In the genomic region with DNA sequence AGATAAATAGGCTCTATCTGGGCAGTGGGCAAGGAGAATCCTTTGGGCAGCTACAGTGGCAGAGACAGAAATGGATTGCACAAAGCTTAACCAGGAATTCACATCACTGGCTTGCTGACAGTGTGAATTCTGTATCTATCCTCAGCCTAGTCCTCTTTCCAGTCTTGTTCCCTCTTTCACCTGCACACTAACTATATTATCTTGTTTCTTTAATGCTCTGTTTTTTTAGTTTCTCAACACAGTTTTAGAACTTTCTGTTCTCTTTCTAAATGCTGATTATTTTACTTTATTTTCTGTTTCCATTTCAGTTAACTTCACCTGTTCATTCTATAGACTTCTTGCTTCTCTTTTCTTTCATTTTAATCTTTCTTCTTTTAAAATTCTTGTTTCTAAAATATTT, we compare ENCODE assay signal across 26 cellular contexts.
DNase-seq lines count a peak whose midpoint lies in the region; ATAC-seq, FAIRE-seq and TF ChIP-seq lines count a peak whose summit lies in the region.
"Had no signal": no experiment of that assay in that cellular context is flagged by ENCODE, and none has a peak within 500 bp of the region (broad histone marks: within the 10 kb centered on the region; RNA-seq: fewer than 3 reads in every experiment).

No MANE protein-coding gene starts in this region.

- H3K36me3 ChIP-seq in MM.1S (replicated peaks; ENCODE audit: insufficient read depth, low read length): no peaks in the 10 kb centered on the region
- no peaks in the 10 kb centered on the region; a peak in 1 of 8 replicates for H3K36me3 ChIP-seq in H1 (ENCODE audit: control insufficient read depth in 2 of 4, insufficient read depth in 4 of 4, low read length in 3 of 4)
- no peaks in the 10 kb centered on the region for H3K36me3 ChIP-seq in kidney (ENCODE audit: control insufficient read depth in 1 of 2, insufficient read depth in 2 of 2, low read length in 2 of 2)
- H3K36me3 ChIP-seq: BE2C; BLaER1 treated with 17β-estradiol and CSF1 and Interleukin-3, amounts not matched to agents 10 nM and 100 nM; HAP-1 had no signal

- DNase-seq in activated T-cell treated with anti-CD3 and anti-CD28 coated beads, Interleukin-2, amount 50 U/mL, for 72 hours: no peak
- no peak for DNase-seq in activated T-cell treated with anti-CD3 and anti-CD28 coated beads, Interleukin-2, amount 50 U/mL, for 24 hours
- no peak for DNase-seq in MM.1S
- no peak for DNase-seq in H1 (ENCODE audit: low read depth in 1 of 2, low spot score in 2 of 2)
- no peak for DNase-seq in kidney
- no peak for DNase-seq in amniotic stem cell (lab: John Stamatoyannopoulos, UW)
- DNase-seq in MV-4-11 (lab: John Stamatoyannopoulos, UW): no peak
- DNase-seq: 8988T; ACHN; AML-193; BE2C; CD4-positive, alpha-beta T cell; CD8-positive, alpha-beta memory T cell; DMS 273 treated with DMSO at 0.1 percent for 48 hours; DMS79; EL; GDM1; HFFc6 had no signal

- H3K4ac ChIP-seq in H1 (replicated peaks; ENCODE audit: insufficient read length, low read depth, low read length): no peak overlapping the region

- no peak overlapping the region for H2BK12ac ChIP-seq in H1 (ENCODE audit: low read depth, low read length)

- H2BK5ac ChIP-seq in H1 (ENCODE audit: low read depth, low read length): no peak overlapping the region

- H3K79me2 ChIP-seq in MM.1S (ENCODE audit: low read length) (no peaks in the 10 kb centered on the region), H1 (ENCODE audit: control insufficient read depth in 1 of 2, insufficient read depth in 2 of 2, low read length in 2 of 2) (no peaks in the 10 kb centered on the region)

- CTCF ChIA-PET in H1 (lab: Charles Lee; ENCODE audit: partially characterized antibody): interaction anchor here (0.6 to 1.3 kb wide), 3 partner anchors 13 to 322 kb away, joined by 3 to 5 read pairs (median 4); no protein-coding TSS in a partner anchor

- H2AFZ ChIP-seq in MM.1S (ENCODE audit: low read length) (peak overlapping the region; percentile 15; the same call in 1 of the 2 replicates), H1 (ENCODE audit: low read length) (0 out of 2 replicates have a peak overlapping the region, but pooled peaks have one; percentile 28)

- intact Hi-C loops in kidney (cut with DNase I): no loop called here

- no peaks in the 10 kb centered on the region for H3K9me2 ChIP-seq in MM.1S (replicated peaks; ENCODE audit: insufficient read depth, low read length)

- H3K27me3 ChIP-seq in MM.1S (replicated peaks; ENCODE audit: insufficient read depth, low read length): no peaks in the 10 kb centered on the region
- no peaks in the 10 kb centered on the region for H3K27me3 ChIP-seq in H1 (replicated peaks in 1 of 4; ENCODE audit: control insufficient read depth in 3 of 4, extremely low read depth in 1 of 4, insufficient read depth in 3 of 4, low read length in 3 of 4)
- H3K27me3 ChIP-seq: BE2C; BLaER1 treated with 17β-estradiol and CSF1 and Interleukin-3, amounts not matched to agents 10 nM and 100 nM had no signal

- no peak overlapping the region for H3K14ac ChIP-seq in H1 (ENCODE audit: insufficient read length)

- peak overlapping the region; percentile 68 for H3K27ac Mint-ChIP-seq in activated T-cell treated with anti-CD3 and anti-CD28 coated beads, Interleukin-2, amount 50 U/mL, for 72 hours
- no peak overlapping the region for H3K27ac Mint-ChIP-seq in activated T-cell treated with anti-CD3 and anti-CD28 coated beads, Interleukin-2, amount 50 U/mL, for 24 hours
- H3K27ac Mint-ChIP-seq: CD14-positive monocyte; CD4-positive, alpha-beta T cell; CD8-positive, alpha-beta memory T cell; GM23338; HFFc6 had no signal

- H3K79me1 ChIP-seq in H1 (ENCODE audit: low read depth, low read length): no peaks in the 10 kb centered on the region

- no peaks in the 10 kb centered on the region for H3K4me1 Mint-ChIP-seq in activated T-cell treated with anti-CD3 and anti-CD28 coated beads, Interleukin-2, amount 50 U/mL, for 72 hours (ENCODE audit: low read depth)
- no peaks in the 10 kb centered on the region for H3K4me1 Mint-ChIP-seq in activated T-cell treated with anti-CD3 and anti-CD28 coated beads, Interleukin-2, amount 50 U/mL, for 24 hours (ENCODE audit: low read depth)
- H3K4me1 Mint-ChIP-seq: CD14-positive monocyte; CD8-positive, alpha-beta memory T cell had no signal

- no peak for ATAC-seq in activated T-cell treated with anti-CD3 and anti-CD28 coated beads, Interleukin-2, amount 50 U/mL, for 72 hours (replicated peaks in 1 of 2)
- ATAC-seq in HG03097 (IDR thresholded peaks at IDR 0.05; ENCODE audit: low FRiP score, unreplicated experiment): no peak
- ATAC-seq: A549, GM23338 had no signal

- H4K5ac ChIP-seq in H1 (ENCODE audit: insufficient read length, low read depth, low read length): no peak overlapping the region

- H3K4me2 ChIP-seq in MM.1S (ENCODE audit: low read depth, low read length): peak overlapping the region; percentile 21; the same call in 1 of the 2 replicates
- no peak overlapping the region for H3K4me2 ChIP-seq in H1 (ENCODE audit: insufficient read depth in 1 of 2, low read depth in 2 of 2, low read length in 2 of 2)
- H3K4me2 ChIP-seq: A549; BLaER1 treated with 17β-estradiol and CSF1 and Interleukin-3, amounts not matched to agents 10 nM and 100 nM; GM23338 had no signal

- no peak overlapping the region for H4K8ac ChIP-seq in H1 (ENCODE audit: extremely low read depth, insufficient read depth, low read length)

- H3K9me3 Mint-ChIP-seq in activated T-cell treated with anti-CD3 and anti-CD28 coated beads, Interleukin-2, amount 50 U/mL, for 72 hours: peaks cover 0 to 1% of the 10 kb centered on the region in 2 donors
- no peaks in the 10 kb centered on the region for H3K9me3 Mint-ChIP-seq in activated T-cell treated with anti-CD3 and anti-CD28 coated beads, Interleukin-2, amount 50 U/mL, for 24 hours
- H3K9me3 Mint-ChIP-seq: CD4-positive, alpha-beta T cell; CD8-positive, alpha-beta memory T cell; GM23338; HFFc6 had no signal

- no peak overlapping the region for H4K91ac ChIP-seq in H1 (replicated peaks; ENCODE audit: insufficient read length, low read length)

- H2BK120ac ChIP-seq in H1 (replicated peaks; ENCODE audit: low read depth, low read length): no peak overlapping the region

- FAIRE-seq in H1 (lab: Jason Lieb, UNC) (no peak), kidney (lab: Jason Lieb, UNC) (peak; percentile 74)
- FAIRE-seq: A549, GM12878, H54 had no signal

- no peak for TF ChIP-seq EP300 in H1 (IDR thresholded peaks at IDR 0.05; ENCODE audit: borderline replicate concordance in 1 of 2, low read depth in 2 of 2, low read length in 2 of 2)

- H3K23me2 ChIP-seq in H1 (ENCODE audit: low read depth, low read length): no peaks in the 10 kb centered on the region

- no peak overlapping the region for H3K18ac ChIP-seq in H1 (ENCODE audit: extremely low read depth, low read length)

- TF ChIP-seq CTCF in MM.1S (IDR thresholded peaks at IDR 0.05; ENCODE audit: low read length) (no peak), H1 (IDR thresholded peaks at IDR 0.05; ENCODE audit: control extremely low read depth in 1 of 3, insufficient read depth in 1 of 3, low read depth in 1 of 3, low read length in 3 of 3) (no peak), kidney (IDR thresholded peaks at IDR 0.05; ENCODE audit: borderline replicate concordance, extremely low read depth, insufficient read depth) (no peak)

- H3K4me3 Mint-ChIP-seq in activated T-cell treated with anti-CD3 and anti-CD28 coated beads, Interleukin-2, amount 50 U/mL, for 72 hours: no peak overlapping the region
- no peak overlapping the region for H3K4me3 Mint-ChIP-seq in activated T-cell treated with anti-CD3 and anti-CD28 coated beads, Interleukin-2, amount 50 U/mL, for 24 hours
- H3K4me3 Mint-ChIP-seq: CD14-positive monocyte; CD4-positive, alpha-beta T cell; CD8-positive, alpha-beta memory T cell; GM23338; HFFc6 had no signal

- POLR2A ChIA-PET in H1 (lab: Charles Lee; ENCODE audit: partially characterized antibody): no interaction called here

- H3K56ac ChIP-seq in H1 (replicated peaks; ENCODE audit: insufficient read length, low read depth, low read length): no peak overlapping the region

- no peak overlapping the region for H2BK15ac ChIP-seq in H1 (ENCODE audit: low read length)

- TF ChIP-seq POLR2A in H1 (IDR thresholded peaks at IDR 0.05; ENCODE audit: control extremely low read depth in 1 of 2, low read depth in 2 of 2, low read length in 2 of 2): no peak

- no peaks in the 10 kb centered on the region for H4K20me1 ChIP-seq in MM.1S (ENCODE audit: insufficient read depth, low read length)
- H4K20me1 ChIP-seq in H1 (replicated peaks in 1 of 2; ENCODE audit: control insufficient read depth in 1 of 2, insufficient read depth in 2 of 2, low read length in 2 of 2): no peaks in the 10 kb centered on the region
- H4K20me1 ChIP-seq: BLaER1 treated with 17β-estradiol and CSF1 and Interleukin-3, amounts not matched to agents 10 nM and 100 nM had no signal

- peaks cover 4% of the 10 kb centered on the region; the same call in 1 of the 2 replicates for H3K4me1 ChIP-seq in MM.1S (ENCODE audit: low read length)
- no peaks in the 10 kb centered on the region for H3K4me1 ChIP-seq in H1 (replicated peaks in 1 of 4; ENCODE audit: control insufficient read depth in 3 of 4, insufficient read depth in 4 of 4, low read length in 3 of 4)
- H3K4me1 ChIP-seq in kidney (ENCODE audit: control insufficient read depth in 1 of 2, insufficient read depth in 1 of 2, low read depth in 1 of 2, low read length in 2 of 2): no peaks in the 10 kb centered on the region
- H3K4me1 ChIP-seq: A549; BE2C; BLaER1 treated with 17β-estradiol and CSF1 and Interleukin-3, amounts not matched to agents 10 nM and 100 nM; HAP-1 had no signal

- H3K4me3 ChIP-seq in MM.1S (ENCODE audit: low read length) (no peak overlapping the region), H1 (ENCODE audit: extremely low read depth in 1 of 4, insufficient read depth in 2 of 4, low read depth in 3 of 4, low read length in 4 of 4) (no peak overlapping the region), kidney (ENCODE audit: low read length in 2 of 2) (no peak overlapping the region)
- H3K4me3 ChIP-seq: A549; BLaER1 treated with 17β-estradiol and CSF1 and Interleukin-3, amounts not matched to agents 10 nM and 100 nM; GM12878; GM23338; HAP-1 had no signal

- no peak overlapping the region for H2BK20ac ChIP-seq in H1 (ENCODE audit: low read length)

- H2AK5ac ChIP-seq in H1 (ENCODE audit: low read depth, low read length): no peak overlapping the region

- H3K9me3 ChIP-seq in MM.1S (replicated peaks; ENCODE audit: insufficient read depth, low read length) (no peaks in the 10 kb centered on the region), H1 (ENCODE audit: insufficient read depth in 2 of 2, low read depth in 1 of 2, low read length in 1 of 2) (no peaks in the 10 kb centered on the region), kidney (ENCODE audit: control insufficient read depth in 1 of 2, low read length in 2 of 2) (no peaks in the 10 kb centered on the region)
- H3K9me3 ChIP-seq: A549; BE2C; BLaER1 treated with 17β-estradiol and CSF1 and Interleukin-3, amounts not matched to agents 10 nM and 100 nM; HAP-1 had no signal

- TF ChIP-seq RAD21 in H1 (IDR thresholded peaks at IDR 0.05 in 1 of 2, conservative IDR thresholded peaks at IDR 0.05 in 1 of 2; ENCODE audit: low read depth in 2 of 2, low read length in 2 of 2): no peak

- peaks cover 0 to under 1% of the 10 kb centered on the region in 2 donors for H3K36me3 Mint-ChIP-seq in activated T-cell treated with anti-CD3 and anti-CD28 coated beads, Interleukin-2, amount 50 U/mL, for 72 hours (ENCODE audit: insufficient read depth in 2 of 2)
- no peaks in the 10 kb centered on the region for H3K36me3 Mint-ChIP-seq in activated T-cell treated with anti-CD3 and anti-CD28 coated beads, Interleukin-2, amount 50 U/mL, for 24 hours (ENCODE audit: low read depth)
- H3K36me3 Mint-ChIP-seq: CD14-positive monocyte; CD8-positive, alpha-beta memory T cell had no signal

- H3K27me3 Mint-ChIP-seq in activated T-cell treated with anti-CD3 and anti-CD28 coated beads, Interleukin-2, amount 50 U/mL, for 72 hours (ENCODE audit: low read depth): no peaks in the 10 kb centered on the region
- H3K27me3 Mint-ChIP-seq in activated T-cell treated with anti-CD3 and anti-CD28 coated beads, Interleukin-2, amount 50 U/mL, for 24 hours: peaks cover 6% of the 10 kb centered on the region

- H3F3A ChIP-seq in MM.1S (ENCODE audit: insufficient read depth, low read length): no peaks in the 10 kb centered on the region

- no peak overlapping the region for H3K23ac ChIP-seq in H1 (ENCODE audit: insufficient read length)

- no peak overlapping the region for H3K9ac ChIP-seq in MM.1S (ENCODE audit: low read length)
- H3K9ac ChIP-seq in H1 (replicated peaks in 1 of 4; ENCODE audit: extremely low read depth in 1 of 4, low read depth in 3 of 4, low read length in 3 of 4): no peak overlapping the region
- no peak overlapping the region for H3K9ac ChIP-seq in kidney (ENCODE audit: low read length in 2 of 2)
- H3K9ac ChIP-seq: BLaER1 treated with 17β-estradiol and CSF1 and Interleukin-3, amounts not matched to agents 10 nM and 100 nM had no signal

- H3K27ac ChIP-seq in MM.1S (ENCODE audit: low read length) (peak overlapping the region; percentile 8; the same call in 1 of the 2 replicates), H1 (ENCODE audit: low read depth, low read length) (no peak overlapping the region), kidney (ENCODE audit: low read depth in 2 of 2, low read length in 2 of 2) (no peak overlapping the region)
- H3K27ac ChIP-seq: A549; BLaER1 treated with 17β-estradiol and CSF1 and Interleukin-3, amounts not matched to agents 10 nM and 100 nM had no signal
